1 cellular context compared by ENCODE assay signal in the genomic region with DNA sequence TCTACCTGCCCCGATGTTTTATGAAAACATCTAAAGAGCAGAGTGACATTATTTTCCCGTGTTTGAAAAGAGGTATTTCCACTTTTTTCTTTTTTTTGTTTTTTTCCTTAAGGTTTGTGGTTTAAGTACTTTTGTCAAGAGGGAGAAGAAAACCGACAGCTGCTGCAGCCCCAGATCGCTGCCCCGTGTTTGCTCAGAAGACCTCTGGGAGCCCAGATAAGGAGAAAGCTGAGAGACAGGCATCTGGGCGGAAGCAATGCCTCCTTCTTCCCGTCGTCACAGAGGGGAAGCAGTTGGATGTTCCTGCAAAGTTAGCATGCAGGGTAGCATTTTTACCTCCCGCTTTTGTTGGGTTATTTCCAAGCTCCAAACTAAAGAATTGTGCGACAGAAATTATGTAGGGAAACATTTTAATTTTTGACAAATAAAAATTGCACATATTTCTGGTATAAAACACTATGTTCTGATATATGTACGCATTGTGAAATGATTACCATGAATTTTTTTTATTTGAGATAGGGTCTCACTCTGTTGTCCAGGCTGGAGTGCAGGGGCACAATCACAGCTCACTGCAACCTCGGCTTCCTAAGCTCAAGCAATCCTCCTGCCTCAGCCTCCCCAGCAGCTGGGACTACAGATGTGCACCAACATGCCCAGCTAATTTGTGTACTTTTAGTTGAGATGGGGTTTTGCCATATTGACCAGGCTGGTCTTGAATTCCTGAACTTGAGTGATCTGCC.
TF ChIP-seq lines count a peak whose summit lies in the region.

No MANE protein-coding gene starts in this region.

TF ChIP-seq in K562, 482 proteins besides CTCF, POLR2A, EP300 and RAD21 (continued from another document and continues in another):
- TF ChIP-seq, protein P1, sequence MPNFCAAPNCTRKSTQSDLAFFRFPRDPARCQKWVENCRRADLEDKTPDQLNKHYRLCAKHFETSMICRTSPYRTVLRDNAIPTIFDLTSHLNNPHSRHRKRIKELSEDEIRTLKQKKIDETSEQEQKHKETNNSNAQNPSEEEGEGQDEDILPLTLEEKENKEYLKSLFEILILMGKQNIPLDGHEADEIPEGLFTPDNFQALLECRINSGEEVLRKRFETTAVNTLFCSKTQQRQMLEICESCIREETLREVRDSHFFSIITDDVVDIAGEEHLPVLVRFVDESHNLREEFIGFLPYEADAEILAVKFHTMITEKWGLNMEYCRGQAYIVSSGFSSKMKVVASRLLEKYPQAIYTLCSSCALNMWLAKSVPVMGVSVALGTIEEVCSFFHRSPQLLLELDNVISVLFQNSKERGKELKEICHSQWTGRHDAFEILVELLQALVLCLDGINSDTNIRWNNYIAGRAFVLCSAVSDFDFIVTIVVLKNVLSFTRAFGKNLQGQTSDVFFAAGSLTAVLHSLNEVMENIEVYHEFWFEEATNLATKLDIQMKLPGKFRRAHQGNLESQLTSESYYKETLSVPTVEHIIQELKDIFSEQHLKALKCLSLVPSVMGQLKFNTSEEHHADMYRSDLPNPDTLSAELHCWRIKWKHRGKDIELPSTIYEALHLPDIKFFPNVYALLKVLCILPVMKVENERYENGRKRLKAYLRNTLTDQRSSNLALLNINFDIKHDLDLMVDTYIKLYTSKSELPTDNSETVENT (CRISPR knock-in tag; IDR thresholded peaks at IDR 0.05), result no peak
- TF ChIP-seq FOXP1 (CRISPR knock-in tag; IDR thresholded peaks at IDR 0.05) (no peak), GTF2A2 (tag; IDR thresholded peaks at IDR 0.05) (no peak), FOXA3 (CRISPR knock-in tag; conservative IDR thresholded peaks at IDR 0.05 in 1 of 2, IDR thresholded peaks at IDR 0.05 in 1 of 2) (peak; percentile 94 to 99), HDAC6 (IDR thresholded peaks at IDR 0.05; ENCODE audit: low read depth, low read length) (no peak), ATF4 (CRISPR knock-in tag; IDR thresholded peaks at IDR 0.05) (no peak), FOXA1 (IDR thresholded peaks at IDR 0.05; ENCODE audit: borderline replicate concordance) (peak; percentile 95), ZNF324 (CRISPR knock-in tag; IDR thresholded peaks at IDR 0.05) (no peak), PTBP1 (IDR thresholded peaks at IDR 0.05; ENCODE audit: low read depth, low read length) (no peak), CXXC5 (CRISPR knock-in tag; IDR thresholded peaks at IDR 0.05) (peak; percentile 62), THRAP3 (IDR thresholded peaks at IDR 0.05; ENCODE audit: borderline replicate concordance) (no peak), BCLAF1 (IDR thresholded peaks at IDR 0.05; ENCODE audit: borderline replicate concordance in 1 of 2, control insufficient read depth in 1 of 2, low read depth in 2 of 2, low read length in 1 of 2) (0 out of 4 replicates have a peak, but pooled peaks of 1 of the 2 experiments have one; percentile 32), PML (IDR thresholded peaks at IDR 0.05; ENCODE audit: low read length) (peak; percentile 94), KLF10 (CRISPR knock-in tag; IDR thresholded peaks at IDR 0.05) (no peak), ZNF778 (CRISPR knock-in tag; IDR thresholded peaks at IDR 0.05) (no peak), HNRNPUL1 (IDR thresholded peaks at IDR 0.05; ENCODE audit: low read length) (no peak), TCF15 (CRISPR knock-in tag; IDR thresholded peaks at IDR 0.05) (no peak), ZNF696 (CRISPR knock-in tag; conservative IDR thresholded peaks at IDR 0.05) (no peak), TAF1 (IDR thresholded peaks at IDR 0.05; ENCODE audit: control insufficient read depth, extremely low read depth, insufficient read depth, low read length, severe bottlenecking) (no peak), SNAPC5 (CRISPR knock-in tag; IDR thresholded peaks at IDR 0.05) (no peak), CREB5 (CRISPR knock-in tag; IDR thresholded peaks at IDR 0.05) (no peak), ARID3B (CRISPR knock-in tag; IDR thresholded peaks at IDR 0.05; ENCODE audit: borderline replicate concordance) (no peak), BRD4 (IDR thresholded peaks at IDR 0.05) (no peak), TRIM24 (IDR thresholded peaks at IDR 0.05) (peak; percentile 91), HDAC8 (tag; IDR thresholded peaks at IDR 0.05) (no peak), SMARCC2 (IDR thresholded peaks at IDR 0.05; ENCODE audit: low read depth) (peak; percentile 92), KLF13 (tag; IDR thresholded peaks at IDR 0.05; ENCODE audit: borderline replicate concordance, low read depth) (no peak), ZNF445 (CRISPR knock-in tag; IDR thresholded peaks at IDR 0.05; ENCODE audit: low read depth) (no peak), HMGN3 (IDR thresholded peaks at IDR 0.05; ENCODE audit: borderline replicate concordance, extremely low read depth, insufficient read length, low read depth, low read length) (no peak), ZNF695 (CRISPR knock-in tag; IDR thresholded peaks at IDR 0.05) (no peak), PCBP2 (IDR thresholded peaks at IDR 0.05; ENCODE audit: low read depth, low read length, poor library complexity, severe bottlenecking) (no peak), ZBTB17 (CRISPR knock-in tag; IDR thresholded peaks at IDR 0.05) (no peak), MAZ (CRISPR knock-in tag; conservative IDR thresholded peaks at IDR 0.05 in 1 of 2, IDR thresholded peaks at IDR 0.05 in 1 of 2) (no peak), LEF1 (IDR thresholded peaks at IDR 0.05) (peak; percentile 88), ZNF830 (CRISPR knock-in tag; IDR thresholded peaks at IDR 0.05) (no peak), NFATC3 (IDR thresholded peaks at IDR 0.05) (no peak), USF1 (CRISPR knock-in tag; IDR thresholded peaks at IDR 0.05) (no peak), ZNF143 (CRISPR knock-in tag; IDR thresholded peaks at IDR 0.05) (no peak), ZNF239 (CRISPR knock-in tag; IDR thresholded peaks at IDR 0.05) (0 out of 2 replicates have a peak, but pooled peaks have one; percentile 16), ZNF668 (CRISPR knock-in tag; IDR thresholded peaks at IDR 0.05) (no peak), MYNN (IDR thresholded peaks at IDR 0.05) (0 out of 2 replicates have a peak, but pooled peaks have one; percentile 48), MYNN (CRISPR knock-in tag; IDR thresholded peaks at IDR 0.05) (no peak)
- TF ChIP-seq, protein P2, sequence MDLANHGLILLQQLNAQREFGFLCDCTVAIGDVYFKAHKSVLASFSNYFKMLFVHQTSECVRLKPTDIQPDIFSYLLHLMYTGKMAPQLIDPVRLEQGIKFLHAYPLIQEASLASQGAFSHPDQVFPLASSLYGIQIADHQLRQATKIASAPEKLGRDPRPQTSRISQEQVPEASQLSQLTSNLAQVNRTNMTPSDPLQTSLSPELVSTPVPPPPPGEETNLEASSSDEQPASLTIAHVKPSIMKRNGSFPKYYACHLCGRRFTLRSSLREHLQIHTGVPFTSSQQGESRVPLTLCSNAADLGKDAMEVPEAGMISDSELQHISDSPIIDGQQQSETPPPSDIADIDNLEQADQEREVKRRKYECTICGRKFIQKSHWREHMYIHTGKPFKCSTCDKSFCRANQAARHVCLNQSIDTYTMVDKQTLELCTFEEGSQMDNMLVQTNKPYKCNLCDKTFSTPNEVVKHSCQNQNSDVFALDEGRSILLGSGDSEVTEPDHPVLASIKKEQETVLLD (IDR thresholded peaks at IDR 0.05), result no peak
- TF ChIP-seq, protein P3, sequence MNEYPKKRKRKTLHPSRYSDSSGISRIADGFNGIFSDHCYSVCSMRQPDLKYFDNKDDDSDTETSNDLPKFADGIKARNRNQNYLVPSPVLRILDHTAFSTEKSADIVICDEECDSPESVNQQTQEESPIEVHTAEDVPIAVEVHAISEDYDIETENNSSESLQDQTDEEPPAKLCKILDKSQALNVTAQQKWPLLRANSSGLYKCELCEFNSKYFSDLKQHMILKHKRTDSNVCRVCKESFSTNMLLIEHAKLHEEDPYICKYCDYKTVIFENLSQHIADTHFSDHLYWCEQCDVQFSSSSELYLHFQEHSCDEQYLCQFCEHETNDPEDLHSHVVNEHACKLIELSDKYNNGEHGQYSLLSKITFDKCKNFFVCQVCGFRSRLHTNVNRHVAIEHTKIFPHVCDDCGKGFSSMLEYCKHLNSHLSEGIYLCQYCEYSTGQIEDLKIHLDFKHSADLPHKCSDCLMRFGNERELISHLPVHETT (CRISPR knock-in tag; conservative IDR thresholded peaks at IDR 0.05 in 1 of 2, IDR thresholded peaks at IDR 0.05 in 1 of 2), result peak in 1 of 2 experiments; percentile 32; a peak in 1 of 4 replicates
- TF ChIP-seq, protein P4, sequence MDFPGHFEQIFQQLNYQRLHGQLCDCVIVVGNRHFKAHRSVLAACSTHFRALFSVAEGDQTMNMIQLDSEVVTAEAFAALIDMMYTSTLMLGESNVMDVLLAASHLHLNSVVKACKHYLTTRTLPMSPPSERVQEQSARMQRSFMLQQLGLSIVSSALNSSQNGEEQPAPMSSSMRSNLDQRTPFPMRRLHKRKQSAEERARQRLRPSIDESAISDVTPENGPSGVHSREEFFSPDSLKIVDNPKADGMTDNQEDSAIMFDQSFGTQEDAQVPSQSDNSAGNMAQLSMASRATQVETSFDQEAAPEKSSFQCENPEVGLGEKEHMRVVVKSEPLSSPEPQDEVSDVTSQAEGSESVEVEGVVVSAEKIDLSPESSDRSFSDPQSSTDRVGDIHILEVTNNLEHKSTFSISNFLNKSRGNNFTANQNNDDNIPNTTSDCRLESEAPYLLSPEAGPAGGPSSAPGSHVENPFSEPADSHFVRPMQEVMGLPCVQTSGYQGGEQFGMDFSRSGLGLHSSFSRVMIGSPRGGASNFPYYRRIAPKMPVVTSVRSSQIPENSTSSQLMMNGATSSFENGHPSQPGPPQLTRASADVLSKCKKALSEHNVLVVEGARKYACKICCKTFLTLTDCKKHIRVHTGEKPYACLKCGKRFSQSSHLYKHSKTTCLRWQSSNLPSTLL (IDR thresholded peaks at IDR 0.05), result no peak
